22 cellular contexts compared by ENCODE assay signal in the genomic region with DNA sequence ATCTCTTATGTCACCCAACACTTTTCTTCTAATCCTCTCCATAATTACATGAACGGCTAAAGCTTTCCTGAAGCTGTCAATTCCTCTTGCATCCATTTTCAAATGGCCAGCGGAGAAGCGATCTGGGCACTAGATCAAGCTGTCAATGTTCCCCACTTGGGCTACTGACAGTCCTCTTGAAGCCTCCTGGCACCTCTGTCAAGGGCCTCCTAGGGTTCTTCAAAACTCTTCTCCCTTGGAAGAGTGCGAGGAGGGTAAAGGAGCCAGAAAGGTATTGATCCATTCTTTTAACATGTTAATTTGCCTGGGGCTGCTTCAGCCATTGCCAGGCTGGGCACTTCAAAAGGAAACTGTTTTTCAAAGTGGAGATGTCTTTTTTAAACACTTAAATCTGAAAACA. TPM values are rescaled to one million over a fixed set of nuclear protein-coding genes. Genes with fewer than 3 reads are reported as not detected.
DNase-seq lines count a peak whose midpoint lies in the region; ATAC-seq and TF ChIP-seq lines count a peak whose summit lies in the region.
"Had no signal": no experiment of that assay in that cellular context is flagged by ENCODE, and none has a peak within 500 bp of the region (broad histone marks: within the 10 kb centered on the region; RNA-seq: fewer than 3 reads in every experiment).

No MANE protein-coding gene starts in this region.

- peak; percentile 47 for DNase-seq in H7
- DNase-seq in NCI-H187 treated with DMSO at 0.1 percent for 48 hours (lab: John Stamatoyannopoulos, UW) = peak; percentile 74
- DNase-seq in WTC11 (ENCODE audit: low spot score) = no peak
- no peak for DNase-seq in nephron progenitor cell
- no peak for DNase-seq in SHP77 treated with DMSO at 0.1 percent for 48 hours (lab: John Stamatoyannopoulos, UW)
- DNase-seq in activated CD4-positive, alpha-beta T cell treated with anti-CD3 and anti-CD28 coated beads for 1 hour = no peak
- DNase-seq in midbrain (lab: John Stamatoyannopoulos, UW) = no peak
- DNase-seq: activated gamma-delta T cell; amygdala; COR-L47; effector CD8-positive, alpha-beta T cell; HCEC 1CT; KBM-7; lower lobe of right lung; naive B cell; NCI-H1048; NCI-H524 treated with DMSO at 0.1 percent for 48 hours; PC-9; stimulated activated CD4-positive, alpha-beta T cell treated with anti-CD3 and anti-CD28 coated beads, Interleukin-4, amount 100 ng/mL, for 1 hour; T-helper 9 cell had no signal

- POLR2A ChIA-PET in WTC11 (lab: Charles Lee) = no interaction called here

- peaks cover 6% of the 10 kb centered on the region; the same call in 1 of the 2 replicates for H3K27me3 Mint-ChIP-seq in WTC11 (ENCODE audit: low read depth)
- no peaks in the 10 kb centered on the region for H3K27me3 Mint-ChIP-seq in nephron progenitor cell (ENCODE audit: low read depth, poor library complexity)
- H3K27me3 Mint-ChIP-seq: central memory CD8-positive, alpha-beta T cell; naive B cell had no signal

- H3K9me3 Mint-ChIP-seq in WTC11 (peaks cover 7% of the 10 kb centered on the region), nephron progenitor cell (peaks cover 17% of the 10 kb centered on the region)
- H3K9me3 Mint-ChIP-seq: central memory CD8-positive, alpha-beta T cell; naive B cell had no signal

- no peak overlapping the region for H3K27ac Mint-ChIP-seq in WTC11
- peak overlapping the region; percentile 18 for H3K27ac Mint-ChIP-seq in nephron progenitor cell

- H3K4me3 ChIP-seq in H7 (ENCODE audit: insufficient read depth, low read depth, low read length) = no peak overlapping the region
- H3K4me3 ChIP-seq: lower lobe of right lung, PC-9, skin epidermis had no signal

- H3K4me1 Mint-ChIP-seq in WTC11 (peaks cover 50% of the 10 kb centered on the region), nephron progenitor cell (peaks cover 68% of the 10 kb centered on the region)

- no peaks in the 10 kb centered on the region for H3K27me3 ChIP-seq in H7 (ENCODE audit: control insufficient read depth, insufficient read depth, low read length)

- H3K36me3 Mint-ChIP-seq in WTC11 (peaks cover 4% of the 10 kb centered on the region; the same call in 1 of the 2 replicates), nephron progenitor cell (ENCODE audit: low read depth) (peaks cover 57% of the 10 kb centered on the region)
- H3K36me3 Mint-ChIP-seq: naive B cell had no signal

- H3K36me3 ChIP-seq in H7 (replicated peaks; ENCODE audit: control insufficient read depth, insufficient read depth, low read length) = no peaks in the 10 kb centered on the region
- H3K36me3 ChIP-seq: lower lobe of right lung had no signal

- ATAC-seq in WTC11 = peak; percentile 71
- ATAC-seq: lower lobe of right lung had no signal

- H3K4me3 Mint-ChIP-seq in WTC11 (peak overlapping the region; percentile 20), nephron progenitor cell (peak overlapping the region; percentile 15)
- H3K4me3 Mint-ChIP-seq: central memory CD8-positive, alpha-beta T cell had no signal

- CTCF ChIA-PET in WTC11 (lab: Charles Lee) = no interaction called here

- TF ChIP-seq CTCF in WTC11 (IDR thresholded peaks at IDR 0.05) (no peak), nephron progenitor cell (IDR thresholded peaks at IDR 0.05) (no peak)

TF ChIP-seq in WTC11, 78 proteins besides CTCF, POLR2A, EP300 and RAD21:
- TF ChIP-seq, protein P1, sequence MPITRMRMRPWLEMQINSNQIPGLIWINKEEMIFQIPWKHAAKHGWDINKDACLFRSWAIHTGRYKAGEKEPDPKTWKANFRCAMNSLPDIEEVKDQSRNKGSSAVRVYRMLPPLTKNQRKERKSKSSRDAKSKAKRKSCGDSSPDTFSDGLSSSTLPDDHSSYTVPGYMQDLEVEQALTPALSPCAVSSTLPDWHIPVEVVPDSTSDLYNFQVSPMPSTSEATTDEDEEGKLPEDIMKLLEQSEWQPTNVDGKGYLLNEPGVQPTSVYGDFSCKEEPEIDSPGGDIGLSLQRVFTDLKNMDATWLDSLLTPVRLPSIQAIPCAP (CRISPR knock-in tag; IDR thresholded peaks at IDR 0.05) = no peak
- peak; percentile 21; the same call in 1 of the 2 replicates for TF ChIP-seq ZNF423 (CRISPR knock-in tag; IDR thresholded peaks at IDR 0.05)

RNA-seq across cellular contexts. Expression of a gene that starts 19.8 kb away (rescaled TPM):
- total RNA-seq in H7 (2014; rRNA removed; shearing (Covaris generic)) = 9.9 and 20.2 TPM in 2 replicates
- 6.7 to 11.0 TPM (median 6.8 TPM) in 3 replicates for total RNA-seq in WTC11 (2021)

Comparison
In these comparisons a context has a peak if more than half of its experiments do, and no peak if none do; other contexts are left out.
1. DNase-seq: peak in H7 (single experiment) and NCI-H187 treated with DMSO at 0.1 percent for 48 hours (single experiment); none in WTC11 (single experiment), nephron progenitor cell (single experiment), SHP77 treated with DMSO at 0.1 percent for 48 hours (single experiment), activated CD4-positive, alpha-beta T cell treated with anti-CD3 and anti-CD28 coated beads for 1 hour (single experiment) and midbrain (single experiment).